Comparison of ENCODE assay signal across 12 cellular contexts in genomic region chr3:110568246-110568645, GRCh38.
DNase-seq lines count a peak whose midpoint lies in the region; ATAC-seq and TF ChIP-seq lines count a peak whose summit lies in the region.
"Had no signal": no experiment of that assay in that cellular context is flagged by ENCODE, and none has a peak within 500 bp of the region (broad histone marks: within the 10 kb centered on the region; RNA-seq: fewer than 3 reads in every experiment).

No MANE protein-coding gene starts in this region.

- H3K9me3 ChIP-seq in HCT116 (ENCODE audit: control insufficient read depth in 1 of 2, insufficient read depth in 1 of 2, low read depth in 1 of 2, low read length in 2 of 2) (no peaks in the 10 kb centered on the region), PC-9 (ENCODE audit: insufficient read depth, low read depth) (no peaks in the 10 kb centered on the region)

- H3K27me3 Mint-ChIP-seq in activated CD4-positive, alpha-beta memory T cell treated with anti-CD3 and anti-CD28 coated beads, Interleukin-2, amount 10 ng/mL, durations not matched to agents 7 days and 5 days = peaks cover 2% of the 10 kb centered on the region
- H3K27me3 Mint-ChIP-seq: activated CD4-positive, alpha-beta T cell treated with anti-CD3 and anti-CD28 coated beads for 36 hours had no signal

- no peaks in the 10 kb centered on the region for H3K27me3 ChIP-seq in HCT116 (ENCODE audit: insufficient read depth, low read length)
- no peaks in the 10 kb centered on the region for H3K27me3 ChIP-seq in PC-9 (ENCODE audit: insufficient read depth, low read depth)

- H3F3A ChIP-seq in PC-9 (ENCODE audit: insufficient read depth, low read depth) = peaks cover 3% of the 10 kb centered on the region; the same call in 1 of the 2 replicates

- TF ChIP-seq RAD21 in HCT116 (IDR thresholded peaks at IDR 0.05; ENCODE audit: low read depth) = peak; percentile 19; the same call in 1 of the 2 replicates

- H3K4me1 ChIP-seq in HCT116 (ENCODE audit: control insufficient read depth in 1 of 2, insufficient read depth in 2 of 2, low read length in 2 of 2) (peaks cover 26 to 50% of the 10 kb centered on the region in 2 experiments), PC-9 (replicated peaks; ENCODE audit: insufficient read depth) (0 out of 2 replicates have a peak, but pooled peaks cover 9% of the 10 kb centered on the region)

- no peaks in the 10 kb centered on the region for H3K9me3 Mint-ChIP-seq in activated CD4-positive, alpha-beta memory T cell treated with anti-CD3 and anti-CD28 coated beads, Interleukin-2, amount 10 ng/mL, durations not matched to agents 7 days and 5 days

- BruUV-seq in HCT116 (replicated peaks; lab: Mats Ljungman, UMichigan) (TSS peak; percentile 64), PC-9 (replicated peaks; lab: Mats Ljungman, UMichigan) (no TSS peak)

- no peak overlapping the region for H3K4me3 Mint-ChIP-seq in activated CD4-positive, alpha-beta memory T cell treated with anti-CD3 and anti-CD28 coated beads, Interleukin-2, amount 10 ng/mL, durations not matched to agents 7 days and 5 days
- H3K4me3 Mint-ChIP-seq: activated CD4-positive, alpha-beta T cell treated with anti-CD3 and anti-CD28 coated beads for 36 hours had no signal

- CTCF ChIA-PET in HCT116 (lab: Charles Lee) = no interaction called here
- CTCF ChIA-PET in PC-9 (lab: Charles Lee) = no interaction called here
- CTCF ChIA-PET in activated CD4-positive, alpha-beta memory T cell treated with anti-CD3 and anti-CD28 coated beads, Interleukin-2, amount 10 ng/mL, durations not matched to agents 7 days and 5 days (lab: Charles Lee) = no interaction called here

- TF ChIP-seq POLR2A in HCT116 (IDR thresholded peaks at IDR 0.05; ENCODE audit: borderline replicate concordance, extremely low read depth, insufficient read depth, insufficient read length) = no peak

- peak; percentile 83 for ATAC-seq in HCT116
- ATAC-seq: activated CD4-positive, alpha-beta T cell treated with anti-CD3 and anti-CD28 coated beads for 36 hours had no signal

- H3K4me2 ChIP-seq in HCT116 (ENCODE audit: low read length) (peak overlapping the region; percentile 56), PC-9 (no peak overlapping the region)

- H3K9ac ChIP-seq in HCT116 (ENCODE audit: low read length) = peak overlapping the region; percentile 39

- H3K9me2 ChIP-seq in HCT116 (ENCODE audit: insufficient read depth) = no peaks in the 10 kb centered on the region
- no peaks in the 10 kb centered on the region for H3K9me2 ChIP-seq in PC-9 (ENCODE audit: insufficient read depth)

- intact Hi-C loops in HCT116 (cut with micrococcal nuclease) (no loop called here), PC-9 (cut with micrococcal nuclease; ENCODE audit: unreplicated experiment) (no loop called here)

- peak overlapping the region; percentile 58 for H2AFZ ChIP-seq in HCT116 (ENCODE audit: low read depth, low read length, poor library complexity, severe bottlenecking)
- H2AFZ ChIP-seq in PC-9 = peak overlapping the region; percentile 10; the same call in 1 of the 2 replicates

- no peaks in the 10 kb centered on the region for H4K20me1 ChIP-seq in HCT116 (ENCODE audit: insufficient read depth)
- H4K20me1 ChIP-seq in PC-9 (ENCODE audit: insufficient read depth) = no peaks in the 10 kb centered on the region

- RAD21 ChIA-PET in HCT116 (lab: Charles Lee; ENCODE audit: low non-redundant PET in 1 of 2, low total read pairs in 2 of 2, uncharacterized antibody in 2 of 2, unreplicated experiment in 2 of 2) = no interaction called here

- H3K4me3 ChIP-seq in HCT116 (replicated peaks in 1 of 2; ENCODE audit: low read depth in 1 of 2, low read length in 2 of 2) (no peak overlapping the region), PC-9 (no peak overlapping the region)
- H3K4me3 ChIP-seq: lung had no signal

- H3K27ac Mint-ChIP-seq in activated CD4-positive, alpha-beta memory T cell treated with anti-CD3 and anti-CD28 coated beads, Interleukin-2, amount 10 ng/mL, durations not matched to agents 7 days and 5 days = no peak overlapping the region
- H3K27ac Mint-ChIP-seq: activated CD4-positive, alpha-beta T cell treated with anti-CD3 and anti-CD28 coated beads for 36 hours had no signal

- peak overlapping the region; percentile 83 for H3K27ac ChIP-seq in HCT116 (ENCODE audit: low read depth, low read length)
- no peak overlapping the region for H3K27ac ChIP-seq in PC-9

- H3K79me2 ChIP-seq in HCT116 (ENCODE audit: insufficient read depth, low read length) (no peaks in the 10 kb centered on the region), PC-9 (ENCODE audit: low read depth) (no peaks in the 10 kb centered on the region)

- POLR2A ChIA-PET in HCT116 (lab: Charles Lee) (interaction anchor here (1.3 kb wide), 1 partner anchor 9 kb away, joined by 3 read pairs; no protein-coding TSS in a partner anchor), PC-9 (lab: Charles Lee; ENCODE audit: unreplicated experiment) (no interaction called here)
- POLR2A ChIA-PET in activated CD4-positive, alpha-beta memory T cell treated with anti-CD3 and anti-CD28 coated beads, Interleukin-2, amount 10 ng/mL, durations not matched to agents 7 days and 5 days (lab: Charles Lee) = no interaction called here

- no peaks in the 10 kb centered on the region for H3K36me3 Mint-ChIP-seq in activated CD4-positive, alpha-beta memory T cell treated with anti-CD3 and anti-CD28 coated beads, Interleukin-2, amount 10 ng/mL, durations not matched to agents 7 days and 5 days (ENCODE audit: low read depth)

- H3K36me3 ChIP-seq in HCT116 (ENCODE audit: control insufficient read depth in 1 of 2, insufficient read depth in 2 of 2, low read length in 2 of 2) = peaks cover 0 to 10% of the 10 kb centered on the region in 2 experiments; a peak in 1 of 4 replicates
- no peaks in the 10 kb centered on the region for H3K36me3 ChIP-seq in PC-9 (ENCODE audit: low read depth)

- DNase-seq in Daoy (ENCODE audit: low read depth) (peak; percentile 63), HCT116 (ENCODE audit: low read depth, low spot score) (peak; percentile 72), PC-9 (peak; percentile 27 to 41), hepatic stellate cell (ENCODE audit: low spot score) (peak; percentile 19), T-helper 9 cell (no peak), NCI-H187 treated with DMSO at 0.1 percent for 48 hours (lab: John Stamatoyannopoulos, UW) (no peak)
- no peak for DNase-seq in activated CD4-positive, alpha-beta memory T cell treated with anti-CD3 and anti-CD28 coated beads, Interleukin-2, amount 10 ng/mL, durations not matched to agents 7 days and 5 days
- DNase-seq in stimulated activated naive CD4-positive, alpha-beta T cell (lab: John Stamatoyannopoulos, UW) = no peak
- DNase-seq: activated CD4-positive, alpha-beta T cell treated with anti-CD3 and anti-CD28 coated beads for 36 hours; dermis blood vessel endothelial cell; NCI-H69 had no signal

- no peak for TF ChIP-seq CTCF in HCT116 (IDR thresholded peaks at IDR 0.05 in 2 of 3, conservative IDR thresholded peaks at IDR 0.05 in 1 of 3; ENCODE audit: borderline replicate concordance in 1 of 3, insufficient read depth in 1 of 3, low read depth in 2 of 3, low read length in 2 of 3)
- TF ChIP-seq CTCF in PC-9 (conservative IDR thresholded peaks at IDR 0.05) = no peak

- no peaks in the 10 kb centered on the region for H3K4me1 Mint-ChIP-seq in activated CD4-positive, alpha-beta memory T cell treated with anti-CD3 and anti-CD28 coated beads, Interleukin-2, amount 10 ng/mL, durations not matched to agents 7 days and 5 days
- H3K4me1 Mint-ChIP-seq: activated CD4-positive, alpha-beta T cell treated with anti-CD3 and anti-CD28 coated beads for 36 hours had no signal

TF ChIP-seq in HCT116, 20 proteins besides CTCF, POLR2A, EP300 and RAD21:
- TF ChIP-seq EGR1 (IDR thresholded peaks at IDR 0.05; ENCODE audit: low read depth) = no peak
- TF ChIP-seq ELF1 (IDR thresholded peaks at IDR 0.05; ENCODE audit: borderline replicate concordance, low read depth) = no peak; the same call in 1 of the 2 replicates
- TF ChIP-seq EZH2 (IDR thresholded peaks at IDR 0.05) = no peak
- peak; percentile 39; the same call in 1 of the 2 replicates for TF ChIP-seq POLR2AphosphoS5 (IDR thresholded peaks at IDR 0.05; ENCODE audit: low read depth, low read length)
- TF ChIP-seq JUND (IDR thresholded peaks at IDR 0.05) = peak; percentile 75
- peak; percentile 87 for TF ChIP-seq FOSL1 (IDR thresholded peaks at IDR 0.05; ENCODE audit: low read depth)
- peak; percentile 68 for TF ChIP-seq SP1 (IDR thresholded peaks at IDR 0.05; ENCODE audit: low read depth)
- TF ChIP-seq CBX3 (IDR thresholded peaks at IDR 0.05; ENCODE audit: low read depth) = peak; percentile 18; the same call in 1 of the 2 replicates
- TF ChIP-seq CEBPB (IDR thresholded peaks at IDR 0.05; ENCODE audit: low read depth) = peak; percentile 54; the same call in 1 of the 2 replicates
- TF ChIP-seq ZFX (IDR thresholded peaks at IDR 0.05) = no peak
- TF ChIP-seq ZBTB33 (IDR thresholded peaks at IDR 0.05; ENCODE audit: extremely low read depth, insufficient replicate concordance, low read length) = no peak
- no peak for TF ChIP-seq MAX (IDR thresholded peaks at IDR 0.05)
- no peak for TF ChIP-seq SIN3A (IDR thresholded peaks at IDR 0.05; ENCODE audit: low read depth)

Comparison
In these comparisons a context has a peak if more than half of its experiments do, and no peak if none do; other contexts are left out.
1. DNase-seq: peak in Daoy (single experiment), HCT116 (single experiment), PC-9 (2 of 2) and hepatic stellate cell (single experiment); none in T-helper 9 cell (single experiment), NCI-H187 treated with DMSO at 0.1 percent for 48 hours (single experiment), activated CD4-positive, alpha-beta memory T cell treated with anti-CD3 and anti-CD28 coated beads, Interleukin-2, amount 10 ng/mL, durations not matched to agents 7 days and 5 days (single experiment) and stimulated activated naive CD4-positive, alpha-beta T cell (0 of 6).